Comparison of ENCODE assay signal across 8 cellular contexts in the genomic region with DNA sequence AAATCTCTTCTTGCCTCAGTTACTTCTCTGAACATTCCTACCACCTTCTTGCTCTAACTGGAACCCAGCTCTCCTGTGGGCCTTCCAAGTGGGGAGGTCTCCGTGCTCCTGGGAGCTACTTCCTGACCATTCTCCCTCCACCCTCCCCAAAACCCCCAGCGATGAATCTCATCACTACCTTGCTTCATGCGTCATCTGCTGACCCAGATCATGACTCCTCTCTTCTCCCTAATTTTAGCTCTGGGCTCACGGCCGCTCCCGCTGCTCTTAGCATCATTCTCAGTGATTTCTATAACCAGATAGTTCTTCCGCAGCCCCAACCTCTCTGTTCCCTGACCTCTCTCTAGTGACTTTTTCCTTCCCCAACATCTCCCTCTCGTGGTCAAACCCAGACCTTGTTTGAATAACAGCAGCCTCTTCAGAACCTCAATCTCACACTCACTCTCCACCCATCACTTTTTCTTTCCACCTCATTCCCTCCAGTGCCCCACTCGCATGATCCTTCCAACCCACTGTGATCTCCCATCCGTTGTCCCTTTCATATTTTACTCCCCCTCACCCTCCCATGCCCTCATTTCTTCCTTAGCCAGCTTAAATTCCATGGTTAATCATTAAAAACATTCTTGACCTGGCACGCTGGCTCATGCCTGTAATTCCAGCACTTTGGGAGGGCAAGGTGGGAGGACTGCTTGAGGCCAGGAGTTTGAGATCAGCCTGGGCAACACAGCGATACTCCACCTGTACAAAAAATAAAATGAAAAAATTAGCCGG. TPM values are rescaled to one million over a fixed set of nuclear protein-coding genes. Genes with fewer than 3 reads are reported as not detected.
DNase-seq lines count a peak whose midpoint lies in the region; ATAC-seq and TF ChIP-seq lines count a peak whose summit lies in the region.

No MANE protein-coding gene starts in this region.

- H3K4me3 Mint-ChIP-seq in WTC11 = no peak overlapping the region

- H3K9me3 Mint-ChIP-seq in WTC11 = no peaks in the 10 kb centered on the region

- TF ChIP-seq CTCF in WTC11 (IDR thresholded peaks at IDR 0.05) (peak; percentile 42), lower lobe of right lung (IDR thresholded peaks at IDR 0.05) (peak; percentile 34)

- H3K4me3 ChIP-seq in lower lobe of right lung = no peak overlapping the region

- H3K27ac Mint-ChIP-seq in WTC11 = peak overlapping the region; percentile 33

- H3K36me3 ChIP-seq in lower lobe of right lung = no peaks in the 10 kb centered on the region

- ATAC-seq in WTC11 (peak; percentile 41), lower lobe of right lung (peak; percentile 59 to 67)

- POLR2A ChIA-PET in WTC11 (lab: Charles Lee) = no interaction called here

- H3K27me3 Mint-ChIP-seq in WTC11 (ENCODE audit: low read depth) = peaks cover 6% of the 10 kb centered on the region

- H3K4me1 Mint-ChIP-seq in WTC11 = peaks cover 11% of the 10 kb centered on the region

- no peak overlapping the region for H3K27ac ChIP-seq in lower lobe of right lung

- intact Hi-C loops in lower lobe of right lung (cut with DNase I) = no loop called here

- H3K9me3 ChIP-seq in lower lobe of right lung = no peaks in the 10 kb centered on the region

- H3K27me3 ChIP-seq in lower lobe of right lung (ENCODE audit: low read depth) = no peaks in the 10 kb centered on the region

- DNase-seq in stimulated activated CD4-positive, alpha-beta T cell treated with anti-CD3 and anti-CD28 coated beads, Interleukin-1b, Interleukin-23, amount 100 ng/mL, for 48 hours = peak; percentile 19
- no peak for DNase-seq in stimulated activated CD4-positive, alpha-beta T cell treated with anti-CD3 and anti-CD28 coated beads, Interleukin-12 subunit alpha, Interleukin-12 subunit beta, amount 100 ng/mL, for 4 hours
- DNase-seq in NCI-H1694 (lab: John Stamatoyannopoulos, UW) (peak; percentile 80), WTC11 (ENCODE audit: low spot score) (peak; percentile 42), lower lobe of right lung (no peak), T1000 (lab: John Stamatoyannopoulos, UW) (no peak), dedifferentiated amniotic fluid mesenchymal stem cell (ENCODE audit: extremely low spot score) (no peak)
- no peak for DNase-seq in activated CD8-positive, alpha-beta memory T cell treated with anti-CD3 and anti-CD28 coated beads, Interleukin-2, amount 50 U/mL, for 48 hours

- peaks cover 2% of the 10 kb centered on the region for H3K36me3 Mint-ChIP-seq in WTC11

- H3K4me1 ChIP-seq in lower lobe of right lung = peaks cover 11% of the 10 kb centered on the region

- CTCF ChIA-PET in WTC11 (lab: Charles Lee) = interaction anchor here (0.9 to 2.5 kb wide), 11 partner anchors 9 to 100 kb away, joined by 3 to 11 read pairs (median 4); a partner anchor contains a TSS

TF ChIP-seq in WTC11, 78 proteins besides CTCF, POLR2A, EP300 and RAD21:
- TF ChIP-seq SMAD4 (CRISPR knock-in tag; IDR thresholded peaks at IDR 0.05) = no peak
- TF ChIP-seq, protein P1, sequence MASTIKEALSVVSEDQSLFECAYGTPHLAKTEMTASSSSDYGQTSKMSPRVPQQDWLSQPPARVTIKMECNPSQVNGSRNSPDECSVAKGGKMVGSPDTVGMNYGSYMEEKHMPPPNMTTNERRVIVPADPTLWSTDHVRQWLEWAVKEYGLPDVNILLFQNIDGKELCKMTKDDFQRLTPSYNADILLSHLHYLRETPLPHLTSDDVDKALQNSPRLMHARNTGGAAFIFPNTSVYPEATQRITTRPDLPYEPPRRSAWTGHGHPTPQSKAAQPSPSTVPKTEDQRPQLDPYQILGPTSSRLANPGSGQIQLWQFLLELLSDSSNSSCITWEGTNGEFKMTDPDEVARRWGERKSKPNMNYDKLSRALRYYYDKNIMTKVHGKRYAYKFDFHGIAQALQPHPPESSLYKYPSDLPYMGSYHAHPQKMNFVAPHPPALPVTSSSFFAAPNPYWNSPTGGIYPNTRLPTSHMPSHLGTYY (CRISPR knock-in tag; IDR thresholded peaks at IDR 0.05) = 0 out of 2 replicates have a peak, but pooled peaks have one; percentile 25
- TF ChIP-seq GABPB1 (CRISPR knock-in tag; IDR thresholded peaks at IDR 0.05) = no peak

RNA-seq across cellular contexts. Expression of a gene that starts 21.8 kb away (rescaled TPM):
- total RNA-seq in WTC11 (2021) (79.9 to 88.0 TPM (median 81.5 TPM) in 3 replicates), lower lobe of right lung (25.9 TPM)

RNA-seq across cellular contexts. Expression of a gene that starts 22.0 kb away (rescaled TPM):
- total RNA-seq in WTC11 (2021) (66.4 to 74.7 TPM (median 69.6 TPM) in 3 replicates), lower lobe of right lung (21.0 TPM)

RNA-seq across cellular contexts. Expression of a gene that starts 23.0 kb away (rescaled TPM):
- total RNA-seq in WTC11 (2021) = 16.8 to 22.2 TPM (median 18.6 TPM) in 3 replicates
- total RNA-seq in lower lobe of right lung = 10.5 TPM

RNA-seq across cellular contexts. Expression of a gene that starts 40.6 kb away (rescaled TPM):
- 0.77 to 1.1 TPM (median 0.98 TPM) in 3 replicates for total RNA-seq in WTC11 (2021)
- total RNA-seq in lower lobe of right lung = not detected

RNA-seq across cellular contexts. Expression of a gene that starts 52.8 kb away (rescaled TPM):
- 29.6 to 39.8 TPM (median 30.6 TPM) in 3 replicates for total RNA-seq in WTC11 (2021)
- 23.1 TPM for total RNA-seq in lower lobe of right lung

Comparison
In these comparisons a context has a peak if more than half of its experiments do, and no peak if none do; other contexts are left out.
1. DNase-seq: peak in stimulated activated CD4-positive, alpha-beta T cell treated with anti-CD3 and anti-CD28 coated beads, Interleukin-1b, Interleukin-23, amount 100 ng/mL, for 48 hours (single experiment), NCI-H1694 (single experiment) and WTC11 (single experiment); none in stimulated activated CD4-positive, alpha-beta T cell treated with anti-CD3 and anti-CD28 coated beads, Interleukin-12 subunit alpha, Interleukin-12 subunit beta, amount 100 ng/mL, for 4 hours (single experiment), lower lobe of right lung (single experiment), T1000 (single experiment), dedifferentiated amniotic fluid mesenchymal stem cell (single experiment) and activated CD8-positive, alpha-beta memory T cell treated with anti-CD3 and anti-CD28 coated beads, Interleukin-2, amount 50 U/mL, for 48 hours (single experiment).